In genomic region chr1:12052008-12052573, GRCh38 we compare ENCODE assay signal across 8 cellular contexts. TPM values are rescaled to one million over a fixed set of nuclear protein-coding genes. Genes with fewer than 3 reads are reported as not detected.
DNase-seq lines count a peak whose midpoint lies in the region; ATAC-seq lines count a peak whose summit lies in the region.

No MANE protein-coding gene starts in this region.

- peaks cover 8% of the 10 kb centered on the region for H3K27me3 ChIP-seq in skeletal muscle satellite cell (ENCODE audit: control insufficient read depth, insufficient read depth, low read length)

- peaks cover 14% of the 10 kb centered on the region for H3K4me1 ChIP-seq in skeletal muscle satellite cell (ENCODE audit: control insufficient read depth, insufficient read depth, low read length)

- intact Hi-C loops in cardiac septum (cut with DNase I), result no loop called here

- peak; percentile 74 for DNase-seq in NK-92 treated with Interleukin-12 subunit alpha and Interleukin-12 subunit beta, amount 100 ng/mL, for 24 hours (lab: John Stamatoyannopoulos, UW)
- DNase-seq in NK-92 (lab: John Stamatoyannopoulos, UW; ENCODE audit: unreplicated experiment) (no peak), HK-2 (ENCODE audit: unreplicated experiment) (peak; percentile 76), cardiac septum (ENCODE audit: low spot score) (peak; percentile 79), germinal center (ENCODE audit: low spot score) (no peak)
- peak; percentile 62 for DNase-seq in activated CD4-positive, CD25-positive, alpha-beta regulatory T cell treated with anti-CD3 and anti-CD28 coated beads, Interleukin-2, amount 50 U/mL, for 72 hours

- H3K36me3 ChIP-seq in skeletal muscle satellite cell (ENCODE audit: insufficient read depth, low read length), result no peaks in the 10 kb centered on the region

- H3K9ac ChIP-seq in skeletal muscle satellite cell (ENCODE audit: low read depth, low read length), result no peak overlapping the region

- H3K9me3 ChIP-seq in skeletal muscle satellite cell (replicated peaks; ENCODE audit: low read length), result no peaks in the 10 kb centered on the region

- peak overlapping the region; percentile 59 for H3K4me2 ChIP-seq in skeletal muscle satellite cell (ENCODE audit: low read length)

- ATAC-seq in GM21619 (IDR thresholded peaks at IDR 0.05; ENCODE audit: unreplicated experiment), result peak; percentile 66

- H3K4me3 ChIP-seq in skeletal muscle satellite cell (ENCODE audit: low read length), result no peak overlapping the region

RNA-seq across cellular contexts. Expression of gene TNFRSF8, which starts 11.0 kb away (rescaled TPM):
- total RNA-seq in cardiac septum, result 1.4 TPM
- under 0.01 and 0.44 TPM in 2 replicates for total RNA-seq in skeletal muscle satellite cell (2012; rRNA removed)

RNA-seq across cellular contexts. Expression of gene MIIP, which starts 32.8 kb away (rescaled TPM):
- 18.7 TPM for total RNA-seq in cardiac septum
- 25.1 and 30.7 TPM in 2 replicates for total RNA-seq in skeletal muscle satellite cell (2012; rRNA removed)

Comparison
In these comparisons a context has a peak if more than half of its experiments do, and no peak if none do; other contexts are left out.
1. DNase-seq: peak in NK-92 treated with Interleukin-12 subunit alpha and Interleukin-12 subunit beta, amount 100 ng/mL, for 24 hours (single experiment), HK-2 (single experiment), activated CD4-positive, CD25-positive, alpha-beta regulatory T cell treated with anti-CD3 and anti-CD28 coated beads, Interleukin-2, amount 50 U/mL, for 72 hours (single experiment) and cardiac septum (single experiment); none in NK-92 (single experiment) and germinal center (single experiment).